In the genomic region with DNA sequence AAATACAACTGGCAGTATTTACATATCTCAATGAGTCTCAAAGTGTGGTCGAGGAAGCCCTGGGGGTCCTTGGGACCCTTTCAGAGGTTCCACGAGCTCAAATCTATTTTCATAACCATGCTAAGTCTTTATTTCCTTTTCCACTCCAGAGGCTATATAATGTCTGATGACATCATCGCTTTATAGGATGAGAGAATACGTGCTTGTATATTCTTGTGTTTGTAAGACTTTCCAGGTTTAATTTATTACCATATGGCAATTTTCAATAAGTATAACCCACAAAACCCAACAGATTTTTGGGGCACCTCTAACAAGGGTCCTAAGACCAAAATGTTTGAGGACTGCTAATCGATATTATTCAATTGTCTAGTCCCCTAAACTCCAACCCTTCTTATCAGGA, we compare ENCODE assay signal across 8 cellular contexts. TPM values are rescaled to one million over a fixed set of nuclear protein-coding genes. Genes with fewer than 3 reads are reported as not detected.
DNase-seq lines count a peak whose midpoint lies in the region; ATAC-seq and TF ChIP-seq lines count a peak whose summit lies in the region.

No MANE protein-coding gene starts in this region.

- H3K4me1 ChIP-seq in mesodermal cell (ENCODE audit: control insufficient read depth, insufficient read depth, low read length, poor library complexity, severe bottlenecking) (peaks cover 8% of the 10 kb centered on the region), upper lobe of left lung (peaks cover 0 to 27% (median 17%) of the 10 kb centered on the region in 4 donors)

- H3K4me1 Mint-ChIP-seq in activated naive CD4-positive, alpha-beta T cell treated with anti-CD3 and anti-CD28 coated beads, Interleukin-2, amount 50 U/mL, for 24 hours: peaks cover 50% of the 10 kb centered on the region
- H3K4me1 Mint-ChIP-seq in activated naive CD4-positive, alpha-beta T cell treated with anti-CD3 and anti-CD28 coated beads, Interleukin-2, amount 10 ng/mL, durations not matched to agents 7 days and 5 days: peaks cover 42% of the 10 kb centered on the region

- H3K27ac ChIP-seq in mesodermal cell (ENCODE audit: low read depth, low read length, severe bottlenecking) (peak overlapping the region; percentile 98), upper lobe of left lung (peak overlapping the region; percentile 97)

- no peak for TF ChIP-seq POLR2A in upper lobe of left lung (IDR thresholded peaks at IDR 0.05)

- TF ChIP-seq CTCF in astrocyte of the cerebellum (IDR thresholded peaks at IDR 0.05; ENCODE audit: low read depth, low read length, missing control alignments) (no peak), upper lobe of left lung (IDR thresholded peaks at IDR 0.05) (no peak)

- no peak for TF ChIP-seq EP300 in upper lobe of left lung (IDR thresholded peaks at IDR 0.05)

- WGBS in mesodermal cell (ENCODE audit: insufficient coverage in 2 of 2), 2 experiments: 75 to 100% methylated on average over 2 of the region's 5 CpGs
- 83 to 85% methylated on average over 5 of the region's 5 CpGs for WGBS in upper lobe of left lung, 2 donors

- H3K27me3 ChIP-seq in upper lobe of left lung: no peaks in the 10 kb centered on the region

- no peaks in the 10 kb centered on the region for H3K36me3 ChIP-seq in mesodermal cell (ENCODE audit: control insufficient read depth, insufficient read depth, low read length)
- no peaks in the 10 kb centered on the region for H3K36me3 ChIP-seq in upper lobe of left lung

- H3K9me3 ChIP-seq in mesodermal cell (ENCODE audit: control insufficient read depth, low read length) (no peaks in the 10 kb centered on the region), upper lobe of left lung (no peaks in the 10 kb centered on the region)

- CTCF ChIA-PET in activated naive CD4-positive, alpha-beta T cell treated with anti-CD3 and anti-CD28 coated beads, Interleukin-2, amount 10 ng/mL, durations not matched to agents 7 days and 5 days (lab: Charles Lee): interaction anchor here (1.2 to 1.5 kb wide), 2 partner anchors 21 to 60 kb away, joined by 3 read pairs; no protein-coding TSS in a partner anchor

- in situ Hi-C loops in astrocyte of the cerebellum (cut with HindIII; ENCODE audit: low sequenced_read_pairs): no loop called here

- ATAC-seq in upper lobe of left lung (ENCODE audit: low FRiP score in 2 of 2): no peak

- no peak for DNase-seq in activated naive CD4-positive, alpha-beta T cell treated with anti-CD3 and anti-CD28 coated beads, Interleukin-2, amount 10 ng/mL, durations not matched to agents 7 days and 5 days
- DNase-seq in astrocyte of the cerebellum (ENCODE audit: low read depth): no peak
- DNase-seq in upper lobe of left lung: no peak
- no peak for DNase-seq in AG08396 (ENCODE audit: low spot score)
- no peak for DNase-seq in GF-D8 (lab: John Stamatoyannopoulos, UW)
- DNase-seq in kidney glomerular epithelial cell (lab: John Stamatoyannopoulos, UW): no peak

- H3K9me3 Mint-ChIP-seq in activated naive CD4-positive, alpha-beta T cell treated with anti-CD3 and anti-CD28 coated beads, Interleukin-2, amount 50 U/mL, for 24 hours: no peaks in the 10 kb centered on the region
- H3K9me3 Mint-ChIP-seq in activated naive CD4-positive, alpha-beta T cell treated with anti-CD3 and anti-CD28 coated beads, Interleukin-2, amount 10 ng/mL, durations not matched to agents 7 days and 5 days: no peaks in the 10 kb centered on the region

- no peak overlapping the region for H3K27ac Mint-ChIP-seq in activated naive CD4-positive, alpha-beta T cell treated with anti-CD3 and anti-CD28 coated beads, Interleukin-2, amount 50 U/mL, for 24 hours
- no peak overlapping the region for H3K27ac Mint-ChIP-seq in activated naive CD4-positive, alpha-beta T cell treated with anti-CD3 and anti-CD28 coated beads, Interleukin-2, amount 10 ng/mL, durations not matched to agents 7 days and 5 days

- H3K4me3 ChIP-seq in astrocyte of the cerebellum (ENCODE audit: low read depth, low read length) (peak overlapping the region; percentile 61), mesodermal cell (ENCODE audit: extremely low read depth, insufficient read depth, low read length, poor library complexity, severe bottlenecking) (peak overlapping the region; percentile 73), upper lobe of left lung (peak overlapping the region in 2 of 4 donors; percentile 67 to 81)

- H3K27me3 Mint-ChIP-seq in activated naive CD4-positive, alpha-beta T cell treated with anti-CD3 and anti-CD28 coated beads, Interleukin-2, amount 50 U/mL, for 24 hours: no peaks in the 10 kb centered on the region
- H3K27me3 Mint-ChIP-seq in activated naive CD4-positive, alpha-beta T cell treated with anti-CD3 and anti-CD28 coated beads, Interleukin-2, amount 10 ng/mL, durations not matched to agents 7 days and 5 days: peaks cover 3% of the 10 kb centered on the region

- no peaks in the 10 kb centered on the region for H3K36me3 Mint-ChIP-seq in activated naive CD4-positive, alpha-beta T cell treated with anti-CD3 and anti-CD28 coated beads, Interleukin-2, amount 50 U/mL, for 24 hours
- H3K36me3 Mint-ChIP-seq in activated naive CD4-positive, alpha-beta T cell treated with anti-CD3 and anti-CD28 coated beads, Interleukin-2, amount 10 ng/mL, durations not matched to agents 7 days and 5 days: peaks cover 14% of the 10 kb centered on the region

- peak overlapping the region; percentile 97 for H3K4me3 Mint-ChIP-seq in activated naive CD4-positive, alpha-beta T cell treated with anti-CD3 and anti-CD28 coated beads, Interleukin-2, amount 50 U/mL, for 24 hours
- no peak overlapping the region for H3K4me3 Mint-ChIP-seq in activated naive CD4-positive, alpha-beta T cell treated with anti-CD3 and anti-CD28 coated beads, Interleukin-2, amount 10 ng/mL, durations not matched to agents 7 days and 5 days

RNA-seq across cellular contexts. Expression of a gene that starts 1.4 kb away (rescaled TPM):
- 9.3 TPM for polyA plus RNA-seq in mesodermal cell (2013, experiment 1 of 2)
- polyA plus RNA-seq in mesodermal cell (2013, experiment 2 of 2): 9.6 TPM
- total RNA-seq in upper lobe of left lung: 10 to 100 TPM in 5 of 6 donors, 1 to 10 TPM in 1; 8.4 to 37.1 (median 13.6) TPM

RNA-seq across cellular contexts. Expression of a gene that starts 59.9 kb away (rescaled TPM):
- polyA plus RNA-seq in mesodermal cell (2013, experiment 1 of 2): 2.2 TPM
- polyA plus RNA-seq in mesodermal cell (2013, experiment 2 of 2): 2.8 TPM
- total RNA-seq in upper lobe of left lung: 1 to 10 TPM in 5 of 6 donors, under 1 TPM in 1; 0.29 to 6.9 (median 2.6) TPM
